9 cellular contexts compared by ENCODE assay signal in the genomic region with DNA sequence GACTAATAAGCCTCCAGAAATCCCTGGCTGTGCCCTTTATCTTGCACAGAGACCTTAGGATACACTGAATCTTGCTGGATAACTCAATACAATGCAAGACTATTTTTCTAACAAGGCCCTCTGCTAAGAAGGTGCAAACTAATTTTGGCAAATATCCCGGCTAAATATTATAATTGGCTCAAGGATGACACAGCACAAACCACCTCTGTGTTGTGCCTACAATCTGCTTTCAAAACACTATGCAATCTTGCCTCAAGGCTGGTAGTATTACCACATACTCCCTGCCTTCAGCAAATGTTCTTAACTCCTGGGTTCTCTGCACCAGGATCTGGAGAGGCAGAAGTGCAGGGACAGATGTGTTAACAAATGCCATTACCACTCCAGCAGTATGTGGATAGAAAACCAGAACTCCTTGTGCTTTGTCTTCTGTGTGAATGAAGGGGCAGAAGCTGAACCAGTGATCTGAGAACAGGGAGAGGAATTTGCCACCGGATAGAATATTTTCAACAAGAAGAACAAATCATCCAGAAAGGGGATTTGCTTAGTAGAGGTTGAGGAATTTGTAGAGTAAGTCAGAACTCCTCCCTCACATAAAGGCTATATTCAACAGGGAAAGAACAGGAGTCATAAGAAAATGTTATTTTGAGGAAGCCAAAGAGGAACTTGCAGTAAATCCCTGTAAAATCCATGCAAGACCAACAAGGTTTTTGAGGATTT.
DNase-seq lines count a peak whose midpoint lies in the region; ATAC-seq, FAIRE-seq and TF ChIP-seq lines count a peak whose summit lies in the region.
"Had no signal": no experiment of that assay in that cellular context is flagged by ENCODE, and none has a peak within 500 bp of the region (broad histone marks: within the 10 kb centered on the region; RNA-seq: fewer than 3 reads in every experiment).

No MANE protein-coding gene starts in this region.

- TF ChIP-seq CTCF in KMS-11 (conservative IDR thresholded peaks at IDR 0.05; ENCODE audit: low read depth, low read length) (no peak), K562 (IDR thresholded peaks at IDR 0.05 in 2 of 3, conservative IDR thresholded peaks at IDR 0.05 in 1 of 3; ENCODE audit: insufficient read depth in 2 of 3, low read depth in 1 of 3, low read length in 3 of 3) (no peak), thoracic aorta (IDR thresholded peaks at IDR 0.05) (no peak)

- FAIRE-seq in K562 (lab: Jason Lieb, UNC): no peak
- peak; percentile 21 for FAIRE-seq in islet of Langerhans (lab: Jason Lieb, UNC)

- H3K4me1 ChIP-seq in KMS-11 (ENCODE audit: low read depth, poor library complexity, severe bottlenecking) (peaks cover 11% of the 10 kb centered on the region), K562 (replicated peaks in 1 of 2; ENCODE audit: control insufficient read depth in 2 of 2, insufficient read depth in 2 of 2, low read length in 2 of 2) (peaks cover 0 to 5% of the 10 kb centered on the region in 2 experiments; a peak in 3 of 5 replicates), thoracic aorta (ENCODE audit: control insufficient read depth in 1 of 2, low read depth in 2 of 2) (peaks cover 3 to 23% of the 10 kb centered on the region in 2 donors)

- POLR2A ChIA-PET in K562 (lab: Yijun Ruan, JAX): interaction anchor here (0.7 kb wide), 1 partner anchor 19 kb away, joined by 3 read pairs; no protein-coding TSS in a partner anchor

- in situ Hi-C loops in K562 (cut with MboI): no loop called here

- no peak for TF ChIP-seq EP300 in K562 (IDR thresholded peaks at IDR 0.05; ENCODE audit: low read length)

- WGBS in K562 (ENCODE audit: insufficient coverage, low coverage, missing lambda C conversion rate): 4% methylated on average over 2 of the region's 2 CpGs

- H3K79me2 ChIP-seq in KMS-11 (ENCODE audit: insufficient read depth, low read depth) (no peaks in the 10 kb centered on the region), K562 (ENCODE audit: control insufficient read depth, insufficient read depth, low read length) (no peaks in the 10 kb centered on the region)

- DNase-seq in K562 (ENCODE audit: extremely low read depth in 1 of 4, low spot score in 3 of 4): no peak
- DNase-seq in thoracic aorta (ENCODE audit: low spot score): no peak
- DNase-seq in SW480 (ENCODE audit: low spot score): no peak
- DNase-seq in NCI-H510A treated with DMSO at 0.1 percent for 48 hours (lab: John Stamatoyannopoulos, UW): no peak
- DNase-seq: mucosa of descending colon, NCI-H2081 had no signal

- H4K20me1 ChIP-seq in KMS-11 (ENCODE audit: insufficient read depth): no peaks in the 10 kb centered on the region
- no peaks in the 10 kb centered on the region for H4K20me1 ChIP-seq in K562 (replicated peaks; ENCODE audit: control insufficient read depth, insufficient read depth, low read length)

- no peak overlapping the region for H2AFZ ChIP-seq in KMS-11 (ENCODE audit: low read depth)
- no peak overlapping the region for H2AFZ ChIP-seq in K562 (ENCODE audit: low read depth, low read length)

- H3K27ac ChIP-seq in KMS-11: no peak overlapping the region
- H3K27ac ChIP-seq in K562 (ENCODE audit: extremely low read depth, low read depth, low read length): no peak overlapping the region
- peak overlapping the region; percentile 2 to 42 for H3K27ac ChIP-seq in thoracic aorta

- no peaks in the 10 kb centered on the region for H3K9me1 ChIP-seq in K562 (ENCODE audit: control insufficient read depth, insufficient read depth, low read length)

- no peaks in the 10 kb centered on the region for H3K36me3 ChIP-seq in KMS-11 (ENCODE audit: insufficient read depth)
- H3K36me3 ChIP-seq in K562 (ENCODE audit: control insufficient read depth, insufficient read depth, low read length): peaks cover 3% of the 10 kb centered on the region; the same call in 1 of the 3 replicates
- H3K36me3 ChIP-seq in thoracic aorta: peaks cover 14% of the 10 kb centered on the region

- H3K9me3 ChIP-seq in K562 (replicated peaks; ENCODE audit: control insufficient read depth, insufficient read depth, low read depth, low read length) (no peaks in the 10 kb centered on the region), thoracic aorta (no peaks in the 10 kb centered on the region)
- H3K9me3 ChIP-seq: mucosa of descending colon had no signal

- no TSS peak for BruUV-seq in K562 (replicated peaks; lab: Mats Ljungman, UMichigan)

- H3K9ac ChIP-seq in KMS-11 (no peak overlapping the region), K562 (ENCODE audit: insufficient read depth in 1 of 2, low read depth in 2 of 2, low read length in 2 of 2) (no peak overlapping the region)

- intact Hi-C loops in K562 (cut with micrococcal nuclease): no loop called here

- H3K27me3 ChIP-seq in KMS-11 (ENCODE audit: insufficient read depth, low read depth): no peaks in the 10 kb centered on the region
- no peaks in the 10 kb centered on the region for H3K27me3 ChIP-seq in K562 (ENCODE audit: control insufficient read depth in 2 of 2, insufficient read depth in 2 of 2, low read length in 2 of 2)
- H3K27me3 ChIP-seq in thoracic aorta (replicated peaks; ENCODE audit: insufficient read depth): no peaks in the 10 kb centered on the region

- ATAC-seq in K562: peak; percentile 54; the same call in 1 of the 3 replicates
- no peak for ATAC-seq in thoracic aorta (ENCODE audit: insufficient number of reproducible peaks, low FRiP score, low read depth)
- ATAC-seq in HG03108 (IDR thresholded peaks at IDR 0.05; ENCODE audit: unreplicated experiment): no peak

- no peak for TF ChIP-seq POLR2A in K562 (conservative IDR thresholded peaks at IDR 0.05)

- no peak for TF ChIP-seq RAD21 in K562 (CRISPR knock-in tag; conservative IDR thresholded peaks at IDR 0.05 in 1 of 2, IDR thresholded peaks at IDR 0.05 in 1 of 2)

- H3K4me3 ChIP-seq in KMS-11 (IDR thresholded peaks at IDR 0.05; ENCODE audit: insufficient read depth, low read depth, low read length): no peak overlapping the region
- H3K4me3 ChIP-seq in K562: no peak overlapping the region
- no peak overlapping the region for H3K4me3 ChIP-seq in thoracic aorta
- H3K4me3 ChIP-seq: mucosa of descending colon had no signal

- CTCF ChIA-PET in K562 (lab: Yijun Ruan, JAX; ENCODE audit: low intra/inter-chr PET ratio): no interaction called here

- 0 out of 2 replicates have a peak overlapping the region, but pooled peaks have one; percentile 9 for H3K4me2 ChIP-seq in KMS-11
- H3K4me2 ChIP-seq in K562 (ENCODE audit: insufficient read depth, low read length): no peak overlapping the region

TF ChIP-seq in K562, 482 proteins besides CTCF, POLR2A, EP300 and RAD21 (continues in another document):
- TF ChIP-seq TSC22D4 (tag; IDR thresholded peaks at IDR 0.05) (no peak), FOXJ3 (CRISPR knock-in tag; IDR thresholded peaks at IDR 0.05) (no peak), CEBPG (CRISPR knock-in tag; IDR thresholded peaks at IDR 0.05) (peak; percentile 61; the same call in 1 of the 2 replicates), CEBPG (tag; conservative IDR thresholded peaks at IDR 0.05 in 1 of 2, IDR thresholded peaks at IDR 0.05 in 1 of 2) (peak; percentile 44 to 91; a peak in 2 of 4 replicates), BACH1 (tag; IDR thresholded peaks at IDR 0.05) (peak; percentile 45; the same call in 1 of the 2 replicates), HDAC1 (IDR thresholded peaks at IDR 0.05) (no peak), NFE2 (IDR thresholded peaks at IDR 0.05; ENCODE audit: low read depth) (peak; percentile 75), ZC3H11A (IDR thresholded peaks at IDR 0.05; ENCODE audit: low read depth, low read length) (no peak), HMG20A (CRISPR knock-in tag; conservative IDR thresholded peaks at IDR 0.05) (no peak), MAFG (tag; conservative IDR thresholded peaks at IDR 0.05) (peak; percentile 90), ZFP36 (IDR thresholded peaks at IDR 0.05; ENCODE audit: low read depth, low read length, partially characterized antibody) (no peak), LEF1 (IDR thresholded peaks at IDR 0.05) (no peak), ZNF584 (CRISPR knock-in tag; IDR thresholded peaks at IDR 0.05; ENCODE audit: low read depth) (no peak), PRMT5 (CRISPR knock-in tag; IDR thresholded peaks at IDR 0.05) (no peak), MAFK (IDR thresholded peaks at IDR 0.05; ENCODE audit: low read length) (peak; percentile 38; the same call in 1 of the 2 replicates), CEBPB (tag; IDR thresholded peaks at IDR 0.05) (peak; percentile 77), NCOA4 (IDR thresholded peaks at IDR 0.05; ENCODE audit: partially characterized antibody) (no peak), ZFP1 (CRISPR knock-in tag; IDR thresholded peaks at IDR 0.05) (no peak), LARP7 (IDR thresholded peaks at IDR 0.05) (no peak), FOXP4 (CRISPR knock-in tag; IDR thresholded peaks at IDR 0.05; ENCODE audit: borderline replicate concordance) (no peak), NFE2L1 (tag; IDR thresholded peaks at IDR 0.05; ENCODE audit: borderline replicate concordance, low read depth) (peak; percentile 71)
- TF ChIP-seq, protein P1, sequence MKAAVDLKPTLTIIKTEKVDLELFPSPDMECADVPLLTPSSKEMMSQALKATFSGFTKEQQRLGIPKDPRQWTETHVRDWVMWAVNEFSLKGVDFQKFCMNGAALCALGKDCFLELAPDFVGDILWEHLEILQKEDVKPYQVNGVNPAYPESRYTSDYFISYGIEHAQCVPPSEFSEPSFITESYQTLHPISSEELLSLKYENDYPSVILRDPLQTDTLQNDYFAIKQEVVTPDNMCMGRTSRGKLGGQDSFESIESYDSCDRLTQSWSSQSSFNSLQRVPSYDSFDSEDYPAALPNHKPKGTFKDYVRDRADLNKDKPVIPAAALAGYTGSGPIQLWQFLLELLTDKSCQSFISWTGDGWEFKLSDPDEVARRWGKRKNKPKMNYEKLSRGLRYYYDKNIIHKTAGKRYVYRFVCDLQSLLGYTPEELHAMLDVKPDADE (conservative IDR thresholded peaks at IDR 0.05; ENCODE audit: control insufficient read depth, low read depth, low read length): no peak

Comparison
In these comparisons a context has a peak if more than half of its experiments do, and no peak if none do; other contexts are left out.
1. H3K27ac ChIP-seq: peak in thoracic aorta (2 of 2); none in KMS-11 (single experiment) and K562 (single experiment).